ENCODE assay signal across 7 cellular contexts in the genomic region with DNA sequence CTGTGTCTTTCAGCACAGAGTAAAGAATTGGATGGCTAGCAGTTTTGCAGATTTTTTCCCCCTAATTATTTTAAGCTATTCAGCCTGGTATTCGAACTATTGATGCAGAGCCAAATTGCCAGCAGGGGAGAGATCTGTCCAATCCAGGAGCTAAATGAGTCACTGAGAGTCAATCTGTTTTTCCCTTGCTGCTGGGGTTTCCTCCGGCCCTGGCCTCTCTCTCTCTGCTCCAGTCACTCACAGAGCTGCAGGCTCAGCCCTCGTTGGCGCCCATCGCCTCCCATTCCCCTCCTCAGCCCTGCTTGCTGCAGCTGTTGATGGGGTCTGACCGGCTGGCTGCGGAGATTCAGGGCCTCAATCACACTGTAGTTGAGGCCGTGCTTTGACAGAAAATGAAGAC.
DNase-seq lines count a peak whose midpoint lies in the region; ATAC-seq and TF ChIP-seq lines count a peak whose summit lies in the region.
"Not testable (repeated sequence)": the region's sequence is repeated elsewhere in the genome, so short reads cannot be mapped to it uniquely, and the experiment has no call there.

No MANE protein-coding gene starts in this region.

- H3K9me3 ChIP-seq in SJCRH30 (replicated peaks); right cardiac atrium (ENCODE audit: control insufficient read depth, low read length): not testable (repeated sequence)

- not testable (repeated sequence) for H3K4me1 Mint-ChIP-seq in HFFc6 (ENCODE audit: low read depth)
- H3K4me1 Mint-ChIP-seq in nephron progenitor cell = peaks cover 29% of the 10 kb centered on the region

- H3K4me1 ChIP-seq in SJCRH30; right cardiac atrium (ENCODE audit: control insufficient read depth, insufficient read depth, low read length): not testable (repeated sequence)

- 60% methylated on average over 8 of the region's 8 CpGs for WGBS in right cardiac atrium

- H3K27ac ChIP-seq in SJCRH30 (peak overlapping the region; percentile 17; the same call in 1 of the 2 replicates), right cardiac atrium (ENCODE audit: low read length) (peak overlapping the region; percentile 2)

- ATAC-seq in right cardiac atrium = peak; percentile 74 to 78

- H3K4me3 Mint-ChIP-seq in HFFc6, nephron progenitor cell: not testable (repeated sequence)

- intact Hi-C loops in right cardiac atrium (cut with DNase I) = not testable (repeated sequence)

- not testable (repeated sequence) for H3K27me3 Mint-ChIP-seq in HFFc6 (ENCODE audit: insufficient read depth); nephron progenitor cell (ENCODE audit: low read depth, poor library complexity)

- H3K36me3 ChIP-seq in SJCRH30 = not testable (repeated sequence)

- H3K27me3 ChIP-seq in SJCRH30; right cardiac atrium (ENCODE audit: control insufficient read depth, insufficient read depth): not testable (repeated sequence)

- DNase-seq in Daoy (ENCODE audit: low read depth) = peak; percentile 74
- peak; percentile 15 for DNase-seq in HFFc6
- peak; percentile 72 to 77 for DNase-seq in SJCRH30
- peak; percentile 31 to 42 for DNase-seq in cardiac fibroblast (ENCODE audit: low read depth in 2 of 2)
- DNase-seq in fibroblast of pulmonary artery (ENCODE audit: low read depth) = peak; percentile 39
- peak; percentile 41 to 75 (median 72) for DNase-seq in right cardiac atrium
- peak; percentile 13 for DNase-seq in nephron progenitor cell

- not testable (repeated sequence) for H3K9me3 Mint-ChIP-seq in HFFc6, nephron progenitor cell

- not testable (repeated sequence) for TF ChIP-seq CTCF in HFFc6 (IDR thresholded peaks at IDR 0.05); cardiac fibroblast (IDR thresholded peaks at IDR 0.05; ENCODE audit: low read depth, low read length); fibroblast of pulmonary artery (IDR thresholded peaks at IDR 0.05; ENCODE audit: low read length, missing control alignments); nephron progenitor cell (IDR thresholded peaks at IDR 0.05)

- not testable (repeated sequence) for H3K27ac Mint-ChIP-seq in HFFc6
- H3K27ac Mint-ChIP-seq in nephron progenitor cell = peak overlapping the region; percentile 5

- not testable (repeated sequence) for H3K36me3 Mint-ChIP-seq in HFFc6 (ENCODE audit: low read depth); nephron progenitor cell (ENCODE audit: low read depth)

- not testable (repeated sequence) for H3K4me3 ChIP-seq in SJCRH30; cardiac fibroblast (replicated peaks in 1 of 2; ENCODE audit: low read depth in 2 of 2, low read length in 2 of 2); fibroblast of pulmonary artery (replicated peaks; ENCODE audit: low read depth, low read length); right cardiac atrium (ENCODE audit: low read length)

Comparison
In these comparisons a context has a peak if more than half of its experiments do, and no peak if none do; other contexts are left out.
1. DNase-seq: peak in every context shown above with its lines; median percentile 74 in SJCRH30; 74 in Daoy; 72 in right cardiac atrium; 39 in fibroblast of pulmonary artery; 36 in cardiac fibroblast; 15 in HFFc6; 13 in nephron progenitor cell.